In genomic region chr10:24414597-24414996, GRCh38 we compare ENCODE assay signal across 27 cellular contexts.
DNase-seq lines count a peak whose midpoint lies in the region; ATAC-seq, FAIRE-seq and TF ChIP-seq lines count a peak whose summit lies in the region.
"Had no signal": no experiment of that assay in that cellular context is flagged by ENCODE, and none has a peak within 500 bp of the region (broad histone marks: within the 10 kb centered on the region; RNA-seq: fewer than 3 reads in every experiment).

No MANE protein-coding gene starts in this region.

- H3K79me1 ChIP-seq in mesenchymal stem cell (replicated peaks; ENCODE audit: low read length, poor library complexity, severe bottlenecking): no peaks in the 10 kb centered on the region

- DNase-seq in DMS79 (lab: John Stamatoyannopoulos, UW) (peak; percentile 70), lower lobe of right lung (no peak), COR-L47 (lab: John Stamatoyannopoulos, UW) (no peak), mesenchymal stem cell (no peak), HepG2 (ENCODE audit: low spot score) (no peak)
- no peak for DNase-seq in effector CD8-positive, alpha-beta T cell (lab: John Stamatoyannopoulos, UW)
- DNase-seq: activated B cell treated with CpG ODN at 0.5 μM for 24 hours; activated CD8-positive, alpha-beta T cell treated with anti-CD3 and anti-CD28 coated beads, Interleukin-2, amount 10 ng/mL, durations not matched to agents 7 days and 5 days; activated naive CD4-positive, alpha-beta T cell treated with anti-CD3 and anti-CD28 coated beads, Interleukin-2, amount 10 ng/mL, durations not matched to agents 7 days and 5 days; activated T-cell treated with anti-CD3 and anti-CD28 coated beads, Interleukin-2, amount 50 U/mL, for 1 hour; anterior cingulate cortex; caudate nucleus; dorsolateral prefrontal cortex; HFFc6; IMR-90; MG63; NCI-H1694; NCI-H774; nucleus accumbens; retina; stimulated activated CD4-positive, alpha-beta T cell treated with anti-CD3 and anti-CD28 coated beads, Interleukin-4, amount 100 ng/mL, for 4 hours; stomach had no signal

- FAIRE-seq in HepG2 (lab: Jason Lieb, UNC): no peak
- FAIRE-seq: A549, RCC 7860 had no signal

- in situ Hi-C loops in HepG2 (cut with HindIII; ENCODE audit: extremely low pct_ligation_motif_present, low pct_unique_long_range_greater_than_20kb): no loop called here

- peak overlapping the region; percentile 14 for H3K27ac ChIP-seq in lower lobe of right lung
- H3K27ac ChIP-seq in mesenchymal stem cell (ENCODE audit: low read length, poor library complexity, severe bottlenecking): no peak overlapping the region
- no peak overlapping the region for H3K27ac ChIP-seq in HepG2 (ENCODE audit: extremely low read length, insufficient read depth, low read length)
- H3K27ac ChIP-seq: A549, epithelial cell of prostate had no signal

- no peak overlapping the region for H2BK15ac ChIP-seq in mesenchymal stem cell (ENCODE audit: low read depth, poor library complexity, severe bottlenecking)

- intact Hi-C loops in lower lobe of right lung (cut with DNase I) (no loop called here), HepG2 (cut with micrococcal nuclease; ENCODE audit: unreplicated experiment) (loop anchor here (5.0 kb wide), 1 partner anchor 88 kb away; no protein-coding TSS in a partner anchor)

- no peaks in the 10 kb centered on the region for H3K36me3 ChIP-seq in Loucy (ENCODE audit: insufficient read depth, low read length)
- no peaks in the 10 kb centered on the region for H3K36me3 ChIP-seq in lower lobe of right lung
- no peaks in the 10 kb centered on the region for H3K36me3 ChIP-seq in mesenchymal stem cell (ENCODE audit: control insufficient read depth in 1 of 2, insufficient read depth in 2 of 2, low read depth in 1 of 2, low read length in 2 of 2)
- H3K36me3 ChIP-seq in HepG2 (replicated peaks in 1 of 2; ENCODE audit: control insufficient read depth in 1 of 2, insufficient read depth in 2 of 2, low read length in 2 of 2): no peaks in the 10 kb centered on the region; a peak in 1 of 5 replicates
- H3K36me3 ChIP-seq: MG63, stomach had no signal

- no peak for TF ChIP-seq CTCF in Loucy (conservative IDR thresholded peaks at IDR 0.05; ENCODE audit: low read length)
- TF ChIP-seq CTCF in lower lobe of right lung (IDR thresholded peaks at IDR 0.05): no peak
- no peak for TF ChIP-seq CTCF in HepG2 (CRISPR knock-in tag; IDR thresholded peaks at IDR 0.05)

- H3K4me1 ChIP-seq in Loucy (ENCODE audit: insufficient read depth, low read length, poor library complexity, severe bottlenecking) (peaks cover 9% of the 10 kb centered on the region), lower lobe of right lung (peaks cover 15% of the 10 kb centered on the region), mesenchymal stem cell (ENCODE audit: control insufficient read depth, insufficient read depth, low read depth, low read length) (peaks cover 2% of the 10 kb centered on the region), HepG2 (ENCODE audit: insufficient read depth, low read length) (peaks cover 9% of the 10 kb centered on the region)
- H3K4me1 ChIP-seq: A549 had no signal

- H2BK12ac ChIP-seq in mesenchymal stem cell (ENCODE audit: low read length in 2 of 2): no peak overlapping the region

- POLR2A ChIA-PET in HepG2 (lab: Yijun Ruan, JAX): no interaction called here

- H3K27me3 ChIP-seq in Loucy (ENCODE audit: insufficient read depth, low read length, poor library complexity, severe bottlenecking) (no peaks in the 10 kb centered on the region), lower lobe of right lung (ENCODE audit: low read depth) (no peaks in the 10 kb centered on the region), mesenchymal stem cell (ENCODE audit: control insufficient read depth in 1 of 2, insufficient read depth in 1 of 2, low read length in 2 of 2) (peaks cover 0 to 3% of the 10 kb centered on the region in 2 experiments), HepG2 (ENCODE audit: control insufficient read depth in 1 of 2, insufficient read depth in 2 of 2, low read length in 2 of 2) (no peaks in the 10 kb centered on the region)
- H3K27me3 ChIP-seq: dorsolateral prefrontal cortex, MG63, stomach had no signal

- no peak overlapping the region for H3K23ac ChIP-seq in mesenchymal stem cell (ENCODE audit: low read length in 2 of 2)

- H4K91ac ChIP-seq in mesenchymal stem cell (ENCODE audit: low read length): no peak overlapping the region

- no peaks in the 10 kb centered on the region for H3F3A ChIP-seq in Loucy (ENCODE audit: low read depth)

- no peak overlapping the region for H3K18ac ChIP-seq in mesenchymal stem cell (ENCODE audit: low read depth in 1 of 2, low read length in 2 of 2)

- no peak for TF ChIP-seq POLR2A in HepG2 (IDR thresholded peaks at IDR 0.05; ENCODE audit: insufficient read depth in 1 of 2, low read depth in 2 of 2, low read length in 2 of 2)

- CTCF ChIA-PET in HepG2 (lab: Yijun Ruan, JAX; ENCODE audit: low intra/inter-chr PET ratio, low total read pairs): no interaction called here

- H2AFZ ChIP-seq in Loucy (ENCODE audit: low read length): peak overlapping the region; percentile 68
- H2AFZ ChIP-seq in mesenchymal stem cell (ENCODE audit: low read depth, low read length): no peak overlapping the region
- H2AFZ ChIP-seq in HepG2 (ENCODE audit: low read length): no peak overlapping the region

- H3K4me2 ChIP-seq in Loucy (ENCODE audit: low read depth, low read length, poor library complexity, severe bottlenecking): peak overlapping the region; percentile 33
- H3K4me2 ChIP-seq in mesenchymal stem cell (ENCODE audit: low read length, poor library complexity, severe bottlenecking): no peak overlapping the region
- H3K4me2 ChIP-seq in HepG2 (ENCODE audit: low read depth, low read length): no peak overlapping the region
- H3K4me2 ChIP-seq: A549 had no signal

- no peak for TF ChIP-seq RAD21 in HepG2 (CRISPR knock-in tag; IDR thresholded peaks at IDR 0.05)

- 89% methylated on average over 6 of the region's 6 CpGs for WGBS in mesenchymal stem cell
- WGBS in HepG2 (ENCODE audit: low lambda C conversion rate): 84% methylated on average over 6 of the region's 6 CpGs

- no peak overlapping the region for H3K14ac ChIP-seq in mesenchymal stem cell (ENCODE audit: low read length in 2 of 2)

- H4K20me1 ChIP-seq in Loucy (ENCODE audit: insufficient read depth, low read length, poor library complexity, severe bottlenecking): no peaks in the 10 kb centered on the region
- no peaks in the 10 kb centered on the region for H4K20me1 ChIP-seq in HepG2 (ENCODE audit: insufficient read depth, low read length)

- no peak overlapping the region for H2AK5ac ChIP-seq in mesenchymal stem cell (ENCODE audit: low read length, severe bottlenecking)

- no peak overlapping the region for H3K4me3 ChIP-seq in Loucy (ENCODE audit: low read length, poor library complexity, severe bottlenecking)
- H3K4me3 ChIP-seq in lower lobe of right lung: no peak overlapping the region
- no peak overlapping the region for H3K4me3 ChIP-seq in mesenchymal stem cell (ENCODE audit: insufficient read depth in 1 of 2, low read depth in 1 of 2, low read length in 2 of 2)
- H3K4me3 ChIP-seq in HepG2 (replicated peaks in 1 of 3; ENCODE audit: insufficient read depth in 1 of 3, low read depth in 2 of 3, low read length in 3 of 3): no peak overlapping the region
- H3K4me3 ChIP-seq: A549, dorsolateral prefrontal cortex, MG63, stomach had no signal

- H3K4ac ChIP-seq in mesenchymal stem cell (ENCODE audit: low read depth in 1 of 2, low read length in 2 of 2): no peak overlapping the region

- H3K9me3 ChIP-seq in Loucy (ENCODE audit: insufficient read depth, low read depth, low read length) (peaks cover 7% of the 10 kb centered on the region; the same call in 1 of the 2 replicates), lower lobe of right lung (no peaks in the 10 kb centered on the region), mesenchymal stem cell (ENCODE audit: control insufficient read depth, low read length) (peaks cover 4% of the 10 kb centered on the region), HepG2 (ENCODE audit: low read length) (no peaks in the 10 kb centered on the region)
- H3K9me3 ChIP-seq: A549, MG63, stomach had no signal

- no peaks in the 10 kb centered on the region for H3K9me2 ChIP-seq in Loucy (replicated peaks; ENCODE audit: low read depth, low read length)

- H2BK120ac ChIP-seq in mesenchymal stem cell (ENCODE audit: low read depth, low read length): no peak overlapping the region

- peak; percentile 60 for ATAC-seq in GM18502 (IDR thresholded peaks at IDR 0.05; ENCODE audit: poor library complexity, unreplicated experiment)
- peak; percentile 39 to 67 for ATAC-seq in lower lobe of right lung
- ATAC-seq in HepG2: no peak
- ATAC-seq: A549; activated CD8-positive, alpha-beta T cell treated with anti-CD3 and anti-CD28 coated beads, Interleukin-2, amount 10 ng/mL, durations not matched to agents 7 days and 5 days had no signal

- H3K9ac ChIP-seq in Loucy (ENCODE audit: low read depth, low read length, poor library complexity, severe bottlenecking) (no peak overlapping the region), mesenchymal stem cell (ENCODE audit: low read length) (no peak overlapping the region), HepG2 (ENCODE audit: insufficient read depth, low read depth, low read length) (no peak overlapping the region)

- no peak overlapping the region for H4K8ac ChIP-seq in mesenchymal stem cell (ENCODE audit: low read length)

- no peaks in the 10 kb centered on the region for H3K79me2 ChIP-seq in Loucy (ENCODE audit: insufficient read depth, low read length)
- no peaks in the 10 kb centered on the region for H3K79me2 ChIP-seq in HepG2 (ENCODE audit: insufficient read depth, low read length)

- H2BK5ac ChIP-seq in mesenchymal stem cell (ENCODE audit: low read depth, low read length, poor library complexity, severe bottlenecking): no peak overlapping the region

- no TSS peak for BruUV-seq in HepG2 (replicated peaks; lab: Mats Ljungman, UMichigan)

- TF ChIP-seq EP300 in HepG2 (IDR thresholded peaks at IDR 0.05; ENCODE audit: low read depth in 2 of 2, low read length in 2 of 2) (no peak), HepG2 (CRISPR knock-in tag; IDR thresholded peaks at IDR 0.05; ENCODE audit: borderline replicate concordance) (no peak)

TF ChIP-seq in HepG2, 621 proteins besides CTCF, POLR2A, EP300 and RAD21:
- TF ChIP-seq ZNF446 (CRISPR knock-in tag; IDR thresholded peaks at IDR 0.05): no peak
- no peak for TF ChIP-seq TBX3 (IDR thresholded peaks at IDR 0.05; ENCODE audit: borderline replicate concordance)
- no peak for TF ChIP-seq ZNF660 (CRISPR knock-in tag; IDR thresholded peaks at IDR 0.05; ENCODE audit: borderline replicate concordance, low read depth)
- TF ChIP-seq ZNF160 (CRISPR knock-in tag; IDR thresholded peaks at IDR 0.05): no peak
- no peak for TF ChIP-seq FOXA1 (IDR thresholded peaks at IDR 0.05)
- no peak for TF ChIP-seq FOXA1 (CRISPR knock-in tag; IDR thresholded peaks at IDR 0.05)
- TF ChIP-seq LCORL (IDR thresholded peaks at IDR 0.05): no peak
- TF ChIP-seq LCORL (CRISPR knock-in tag; IDR thresholded peaks at IDR 0.05): no peak
- no peak for TF ChIP-seq ELF1 (CRISPR knock-in tag; IDR thresholded peaks at IDR 0.05)
- no peak for TF ChIP-seq ZBTB1 (CRISPR knock-in tag; IDR thresholded peaks at IDR 0.05; ENCODE audit: borderline replicate concordance)
- TF ChIP-seq ZNF331 (CRISPR knock-in tag; IDR thresholded peaks at IDR 0.05): no peak
- no peak for TF ChIP-seq BHLHE40 (IDR thresholded peaks at IDR 0.05; ENCODE audit: low read length)
